Comparison of ENCODE assay signal across 8 cellular contexts in genomic region chr6:99520855-99521556, GRCh38. TPM values are rescaled to one million over a fixed set of nuclear protein-coding genes. Genes with fewer than 3 reads are reported as not detected.
DNase-seq lines count a peak whose midpoint lies in the region; ATAC-seq and TF ChIP-seq lines count a peak whose summit lies in the region.

No MANE protein-coding gene starts in this region.

- peak overlapping the region; percentile 69 for H3K27ac ChIP-seq in KMS-11
- H3K27ac ChIP-seq in Peyer's patch = peak overlapping the region; percentile 84 to 94 (median 91)

- TF ChIP-seq POLR2A in Peyer's patch (IDR thresholded peaks at IDR 0.05) = peak; percentile 78 to 87

- peak; percentile 69 for TF ChIP-seq CTCF in KMS-11 (conservative IDR thresholded peaks at IDR 0.05; ENCODE audit: low read depth, low read length)
- peak; percentile 69 to 88 (median 82) for TF ChIP-seq CTCF in Peyer's patch (IDR thresholded peaks at IDR 0.05)

- peaks cover 14% of the 10 kb centered on the region for H3K4me1 ChIP-seq in KMS-11 (ENCODE audit: low read depth, poor library complexity, severe bottlenecking)
- H3K4me1 ChIP-seq in Peyer's patch = peaks cover 0 to 4% (median 2%) of the 10 kb centered on the region in 4 donors

- no peaks in the 10 kb centered on the region for H3K9me3 Mint-ChIP-seq in activated T-cell treated with anti-CD3 and anti-CD28 coated beads, Interleukin-2, amount 50 U/mL, for 72 hours
- H3K9me3 Mint-ChIP-seq in stimulated activated naive B cell treated with anti-CD40 and anti-IgM and Interleukin-4, amounts not matched to agents 10 μg/mL and 1 μg/mL and 100 μg/mL, for 72 hours = no peaks in the 10 kb centered on the region

- peak overlapping the region; percentile 45; the same call in 1 of the 2 replicates for H3K4me2 ChIP-seq in KMS-11

- peaks cover 21% of the 10 kb centered on the region for H3K4me1 Mint-ChIP-seq in activated T-cell treated with anti-CD3 and anti-CD28 coated beads, Interleukin-2, amount 50 U/mL, for 72 hours (ENCODE audit: low read depth)
- peaks cover 8 to 32% of the 10 kb centered on the region in 2 donors for H3K4me1 Mint-ChIP-seq in stimulated activated naive B cell treated with anti-CD40 and anti-IgM and Interleukin-4, amounts not matched to agents 10 μg/mL and 1 μg/mL and 100 μg/mL, for 72 hours

- peak overlapping the region; percentile 96 to 99 for H3K4me3 Mint-ChIP-seq in activated T-cell treated with anti-CD3 and anti-CD28 coated beads, Interleukin-2, amount 50 U/mL, for 72 hours
- H3K4me3 Mint-ChIP-seq in stimulated activated naive B cell treated with anti-CD40 and anti-IgM and Interleukin-4, amounts not matched to agents 10 μg/mL and 1 μg/mL and 100 μg/mL, for 72 hours = peak overlapping the region; percentile 94 to 99

- H3K36me3 ChIP-seq in KMS-11 (ENCODE audit: insufficient read depth) (no peaks in the 10 kb centered on the region), Peyer's patch (no peaks in the 10 kb centered on the region)

- peaks cover 2% of the 10 kb centered on the region in 2 donors for H3K36me3 Mint-ChIP-seq in activated T-cell treated with anti-CD3 and anti-CD28 coated beads, Interleukin-2, amount 50 U/mL, for 72 hours (ENCODE audit: insufficient read depth in 2 of 2)
- peaks cover 0 to 3% of the 10 kb centered on the region in 2 donors for H3K36me3 Mint-ChIP-seq in stimulated activated naive B cell treated with anti-CD40 and anti-IgM and Interleukin-4, amounts not matched to agents 10 μg/mL and 1 μg/mL and 100 μg/mL, for 72 hours

- H2AFZ ChIP-seq in KMS-11 (ENCODE audit: low read depth) = peak overlapping the region; percentile 68

- peak; percentile 85 for ATAC-seq in GM21786 (IDR thresholded peaks at IDR 0.05; ENCODE audit: unreplicated experiment)
- peak; percentile 90 to 97 for ATAC-seq in activated T-cell treated with anti-CD3 and anti-CD28 coated beads, Interleukin-2, amount 50 U/mL, for 72 hours (replicated peaks in 1 of 2)
- peak; percentile 95 for ATAC-seq in esophagus mucosa
- ATAC-seq in stimulated activated naive B cell treated with anti-CD40 and anti-IgM and Interleukin-4, amounts not matched to agents 10 μg/mL and 1 μg/mL and 100 μg/mL, for 72 hours (replicated peaks) = peak; percentile 89

- DNase-seq in EL = peak; percentile 86
- DNase-seq in Peyer's patch = peak; percentile 85 to 94 (median 89)
- peak; percentile 80 to 86 for DNase-seq in activated T-cell treated with anti-CD3 and anti-CD28 coated beads, Interleukin-2, amount 50 U/mL, for 72 hours
- peak; percentile 85 for DNase-seq in myocyte (ENCODE audit: low read depth)
- peak; percentile 72 for DNase-seq in stimulated activated naive B cell treated with anti-CD40 and anti-IgM and Interleukin-4, amounts not matched to agents 10 μg/mL and 1 μg/mL and 100 μg/mL, for 72 hours

- H3K4me3 ChIP-seq in KMS-11 (IDR thresholded peaks at IDR 0.05; ENCODE audit: insufficient read depth, low read depth, low read length) (no peak overlapping the region), Peyer's patch (peak overlapping the region; percentile 64 to 90 (median 86))

- peaks cover 3% of the 10 kb centered on the region; the same call in 1 of the 2 replicates for H3K79me2 ChIP-seq in KMS-11 (ENCODE audit: insufficient read depth, low read depth)

- H3K27me3 ChIP-seq in KMS-11 (ENCODE audit: insufficient read depth, low read depth) = no peaks in the 10 kb centered on the region
- H3K27me3 ChIP-seq in Peyer's patch = no peaks in the 10 kb centered on the region

- H3K9me3 ChIP-seq in Peyer's patch = no peaks in the 10 kb centered on the region

- peak overlapping the region; percentile 99 for H3K27ac Mint-ChIP-seq in activated T-cell treated with anti-CD3 and anti-CD28 coated beads, Interleukin-2, amount 50 U/mL, for 72 hours
- H3K27ac Mint-ChIP-seq in stimulated activated naive B cell treated with anti-CD40 and anti-IgM and Interleukin-4, amounts not matched to agents 10 μg/mL and 1 μg/mL and 100 μg/mL, for 72 hours = peak overlapping the region; percentile 99

- H3K9ac ChIP-seq in KMS-11 = peak overlapping the region; percentile 76

- H3K27me3 Mint-ChIP-seq in activated T-cell treated with anti-CD3 and anti-CD28 coated beads, Interleukin-2, amount 50 U/mL, for 72 hours (ENCODE audit: low read depth) = no peaks in the 10 kb centered on the region
- no peaks in the 10 kb centered on the region for H3K27me3 Mint-ChIP-seq in stimulated activated naive B cell treated with anti-CD40 and anti-IgM and Interleukin-4, amounts not matched to agents 10 μg/mL and 1 μg/mL and 100 μg/mL, for 72 hours

- no peaks in the 10 kb centered on the region for H4K20me1 ChIP-seq in KMS-11 (ENCODE audit: insufficient read depth)

RNA-seq across cellular contexts. Expression of gene USP45, which starts 5.8 kb away (rescaled TPM):
- total RNA-seq in Peyer's patch (100 to 1,000 TPM in 1 of 4 donors, 10 to 100 TPM in 3; 21.7 to 104 (median 28.7) TPM), esophagus mucosa (6.5 TPM), myocyte (12.8 and 15.2 TPM in 2 replicates)
- total RNA-seq in activated T-cell treated with anti-CD3 and anti-CD28 coated beads, Interleukin-2, amount 50 U/mL, for 72 hours = 10 to 100 TPM; 16.7 to 23.7 TPM
- 3.7 TPM for polyA plus RNA-seq in myocyte (2012)

RNA-seq across cellular contexts. Expression of gene CCNC, which starts 47.5 kb away (rescaled TPM):
- 10 to 100 TPM; 35.8 to 45.5 (median 40.9) TPM for total RNA-seq in Peyer's patch
- 10 to 100 TPM; 39.7 to 46.6 TPM for total RNA-seq in activated T-cell treated with anti-CD3 and anti-CD28 coated beads, Interleukin-2, amount 50 U/mL, for 72 hours
- total RNA-seq in esophagus mucosa = 38.5 TPM
- total RNA-seq in myocyte = 50.5 and 52.9 TPM in 2 replicates
- 22.2 TPM for polyA plus RNA-seq in myocyte (2012)
